Comparison of ENCODE assay signal across 20 cellular contexts in the genomic region with DNA sequence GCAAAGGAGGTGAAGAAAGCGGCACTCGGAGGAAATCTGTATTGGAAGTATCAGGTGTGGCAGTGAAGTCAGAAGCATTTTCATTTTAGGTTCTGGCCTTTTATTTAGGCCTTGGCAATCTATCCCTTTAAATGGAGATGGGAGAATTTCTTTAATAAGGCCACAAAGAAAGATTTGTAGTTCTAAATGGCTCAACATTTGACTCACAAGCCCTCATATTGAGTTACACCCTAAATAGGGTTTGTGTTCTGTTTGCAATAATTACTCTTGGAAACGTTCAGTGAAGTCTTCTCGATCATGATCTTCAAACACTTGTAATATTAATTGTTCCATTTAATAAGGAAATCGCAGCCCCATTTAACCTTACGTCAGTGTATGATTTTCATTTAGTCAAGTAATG.
"Had no signal": no experiment of that assay in that cellular context is flagged by ENCODE, and none has a peak within 500 bp of the region (broad histone marks: within the 10 kb centered on the region; RNA-seq: fewer than 3 reads in every experiment).

No MANE protein-coding gene starts in this region.

- DNase-seq: dorsolateral prefrontal cortex; effector CD4-positive, alpha-beta T cell; kidney; midbrain; naive thymus-derived CD4-positive, alpha-beta T cell; occipital lobe; ovary; posterior cingulate gyrus; psoas muscle; right cardiac atrium; sigmoid colon; stimulated activated CD4-positive, alpha-beta T cell treated with anti-CD3 and anti-CD28 coated beads, Interleukin-2, amount 100 ng/mL, for 24 hours; stimulated activated CD4-positive, alpha-beta T cell treated with anti-CD3 and anti-CD28 coated beads, Interleukin-4, amount 100 ng/mL, for 24 hours; stimulated activated naive CD4-positive, alpha-beta T cell treated with Interleukin-2 at 50 U/mL for 16 hours; stomach; tibial artery; upper lobe of left lung had no signal

- H3K4me3 ChIP-seq: dorsolateral prefrontal cortex, lung, ovary, psoas muscle, sigmoid colon, stomach, tibial artery, upper lobe of left lung had no signal

- H3K9me3 ChIP-seq: ovary, psoas muscle, sigmoid colon, stomach, tibial artery, upper lobe of left lung had no signal

- H3K27me3 ChIP-seq: ovary, upper lobe of left lung had no signal

- H3K4me1 ChIP-seq: psoas muscle, sigmoid colon, stomach, tibial artery had no signal

- H3K27ac ChIP-seq: dorsolateral prefrontal cortex, ovary, psoas muscle, sigmoid colon, stomach, tibial artery, upper lobe of left lung had no signal

- ATAC-seq: left lobe of liver; naive thymus-derived CD4-positive, alpha-beta T cell; psoas muscle; right cardiac atrium; stimulated activated effector memory CD8-positive, alpha-beta T cell treated with anti-CD3 and anti-CD28 coated beads, Interleukin-12 subunit alpha, Interleukin-12 subunit beta, amount 100 ng/mL, for 72 hours had no signal

- H3K36me3 ChIP-seq: ovary, sigmoid colon, stomach, tibial artery, upper lobe of left lung had no signal
